In the genomic region with DNA sequence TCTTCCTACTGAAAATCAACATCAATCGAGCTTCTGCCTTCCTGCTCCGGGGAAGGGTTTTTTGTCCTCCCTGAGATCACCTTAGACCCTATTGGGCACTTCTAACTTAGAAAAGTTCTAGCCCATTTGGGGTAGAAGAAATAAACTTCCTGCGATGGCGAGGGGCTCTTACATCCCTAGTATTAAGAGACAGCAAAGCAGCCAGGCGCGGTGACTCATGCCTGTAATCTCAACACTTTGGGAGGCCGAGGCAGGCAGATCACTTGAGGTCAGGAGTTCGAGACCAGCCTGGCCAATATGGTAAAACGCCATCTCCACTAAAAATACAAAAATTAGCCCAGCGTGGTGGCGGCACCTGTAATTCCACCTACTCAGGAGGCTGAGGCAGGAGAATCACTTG, we compare ENCODE assay signal across 19 cellular contexts. TPM values are rescaled to one million over a fixed set of nuclear protein-coding genes. Genes with fewer than 3 reads are reported as not detected.
"Had no signal": no experiment of that assay in that cellular context is flagged by ENCODE, and none has a peak within 500 bp of the region (broad histone marks: within the 10 kb centered on the region; RNA-seq: fewer than 3 reads in every experiment).

No MANE protein-coding gene starts in this region.

RNA-seq across cellular contexts. Expression of gene SPDYE6, which starts 31.1 kb away (rescaled TPM):
- total RNA-seq: chondrocyte, dermis blood vessel endothelial cell, endothelial cell of umbilical vein, esophagus mucosa, esophagus squamous epithelium, gastrocnemius medialis, glomerular endothelial cell, heart right ventricle, kidney, left colon, left lung, left ventricle myocardium superior, lower leg skin, lower lobe of right lung, lung microvascular endothelial cell, mesenteric fat pad, mesothelial cell of epicardium, mucosa of descending colon, myocyte had no signal
- polyA plus RNA-seq: endothelial cell of umbilical vein had no signal
